In genomic region chr10:79246606-79247275, GRCh38 we compare ENCODE assay signal across 8 cellular contexts.
DNase-seq lines count a peak whose midpoint lies in the region; ATAC-seq, FAIRE-seq and TF ChIP-seq lines count a peak whose summit lies in the region.

No MANE protein-coding gene starts in this region.

- DNase-seq in GM19239 (ENCODE audit: insufficient read length, low spot score) = no peak
- DNase-seq in amygdala (lab: John Stamatoyannopoulos, UW) = peak in 29 of 56 donors; percentile 41 to 81 (median 64)
- peak; percentile 39 to 53 for DNase-seq in hippocampal formation (lab: John Stamatoyannopoulos, UW)
- no peak for DNase-seq in stimulated activated naive CD8-positive, alpha-beta T cell treated with anti-CD3 and anti-CD28 coated beads, Interleukin-15, amount 100 ng/mL, for 72 hours
- no peak for DNase-seq in cerebellum (ENCODE audit: low spot score)
- no peak for DNase-seq in mesothelial cell of epicardium (ENCODE audit: low spot score in 2 of 2, unreplicated experiment in 2 of 2)
- DNase-seq in stimulated activated CD4-positive, alpha-beta T cell treated with anti-CD3 and anti-CD28 coated beads, Interleukin-4, amount 100 ng/mL, for 24 hours = no peak
- DNase-seq in activated CD4-positive, alpha-beta memory T cell treated with anti-CD3 and anti-CD28 coated beads, Interleukin-2, amount 10 ng/mL, durations not matched to agents 7 days and 5 days = no peak

- H3K4me3 Mint-ChIP-seq in stimulated activated naive CD8-positive, alpha-beta T cell treated with anti-CD3 and anti-CD28 coated beads, Interleukin-15, amount 100 ng/mL, for 72 hours = peak overlapping the region; percentile 15 to 74
- H3K4me3 Mint-ChIP-seq in mesothelial cell of epicardium = no peak overlapping the region
- H3K4me3 Mint-ChIP-seq in activated CD4-positive, alpha-beta memory T cell treated with anti-CD3 and anti-CD28 coated beads, Interleukin-2, amount 10 ng/mL, durations not matched to agents 7 days and 5 days = no peak overlapping the region

- no peaks in the 10 kb centered on the region for H3K27me3 Mint-ChIP-seq in stimulated activated naive CD8-positive, alpha-beta T cell treated with anti-CD3 and anti-CD28 coated beads, Interleukin-15, amount 100 ng/mL, for 72 hours
- no peaks in the 10 kb centered on the region for H3K27me3 Mint-ChIP-seq in mesothelial cell of epicardium (ENCODE audit: low read depth)
- H3K27me3 Mint-ChIP-seq in activated CD4-positive, alpha-beta memory T cell treated with anti-CD3 and anti-CD28 coated beads, Interleukin-2, amount 10 ng/mL, durations not matched to agents 7 days and 5 days = no peaks in the 10 kb centered on the region

- no peak for ATAC-seq in stimulated activated naive CD8-positive, alpha-beta T cell treated with anti-CD3 and anti-CD28 coated beads, Interleukin-15, amount 100 ng/mL, for 72 hours

- peak overlapping the region in 1 of 2 donors; percentile 93 for H3K27ac Mint-ChIP-seq in stimulated activated naive CD8-positive, alpha-beta T cell treated with anti-CD3 and anti-CD28 coated beads, Interleukin-15, amount 100 ng/mL, for 72 hours
- H3K27ac Mint-ChIP-seq in mesothelial cell of epicardium = no peak overlapping the region
- no peak overlapping the region for H3K27ac Mint-ChIP-seq in activated CD4-positive, alpha-beta memory T cell treated with anti-CD3 and anti-CD28 coated beads, Interleukin-2, amount 10 ng/mL, durations not matched to agents 7 days and 5 days

- peak; percentile 55 for FAIRE-seq in GM19239 (lab: Jason Lieb, UNC)

- POLR2A ChIA-PET in activated CD4-positive, alpha-beta memory T cell treated with anti-CD3 and anti-CD28 coated beads, Interleukin-2, amount 10 ng/mL, durations not matched to agents 7 days and 5 days (lab: Charles Lee) = no interaction called here

- peaks cover 3% of the 10 kb centered on the region for H3K36me3 Mint-ChIP-seq in mesothelial cell of epicardium
- peaks cover 23% of the 10 kb centered on the region for H3K36me3 Mint-ChIP-seq in activated CD4-positive, alpha-beta memory T cell treated with anti-CD3 and anti-CD28 coated beads, Interleukin-2, amount 10 ng/mL, durations not matched to agents 7 days and 5 days (ENCODE audit: low read depth)

- no peaks in the 10 kb centered on the region for H3K9me3 Mint-ChIP-seq in stimulated activated naive CD8-positive, alpha-beta T cell treated with anti-CD3 and anti-CD28 coated beads, Interleukin-15, amount 100 ng/mL, for 72 hours
- H3K9me3 Mint-ChIP-seq in mesothelial cell of epicardium = no peaks in the 10 kb centered on the region
- no peaks in the 10 kb centered on the region for H3K9me3 Mint-ChIP-seq in activated CD4-positive, alpha-beta memory T cell treated with anti-CD3 and anti-CD28 coated beads, Interleukin-2, amount 10 ng/mL, durations not matched to agents 7 days and 5 days

- H3K4me1 Mint-ChIP-seq in stimulated activated naive CD8-positive, alpha-beta T cell treated with anti-CD3 and anti-CD28 coated beads, Interleukin-15, amount 100 ng/mL, for 72 hours = peaks cover 83% of the 10 kb centered on the region
- peaks cover 41% of the 10 kb centered on the region for H3K4me1 Mint-ChIP-seq in mesothelial cell of epicardium
- H3K4me1 Mint-ChIP-seq in activated CD4-positive, alpha-beta memory T cell treated with anti-CD3 and anti-CD28 coated beads, Interleukin-2, amount 10 ng/mL, durations not matched to agents 7 days and 5 days = peaks cover 80% of the 10 kb centered on the region

- TF ChIP-seq CTCF in mesothelial cell of epicardium (IDR thresholded peaks at IDR 0.05; ENCODE audit: unreplicated experiment) = no peak

- CTCF ChIA-PET in activated CD4-positive, alpha-beta memory T cell treated with anti-CD3 and anti-CD28 coated beads, Interleukin-2, amount 10 ng/mL, durations not matched to agents 7 days and 5 days (lab: Charles Lee) = interaction anchor here (0.6 to 1.4 kb wide), 2 partner anchors 40 to 221 kb away, joined by 4 to 5 read pairs; no protein-coding TSS in a partner anchor

Comparison
In these comparisons a context has a peak if more than half of its experiments do, and no peak if none do; other contexts are left out.
1. DNase-seq: peak in amygdala (29 of 56) and hippocampal formation (2 of 2); none in GM19239 (single experiment), stimulated activated naive CD8-positive, alpha-beta T cell treated with anti-CD3 and anti-CD28 coated beads, Interleukin-15, amount 100 ng/mL, for 72 hours (0 of 2), cerebellum (single experiment), mesothelial cell of epicardium (0 of 2), stimulated activated CD4-positive, alpha-beta T cell treated with anti-CD3 and anti-CD28 coated beads, Interleukin-4, amount 100 ng/mL, for 24 hours (single experiment) and activated CD4-positive, alpha-beta memory T cell treated with anti-CD3 and anti-CD28 coated beads, Interleukin-2, amount 10 ng/mL, durations not matched to agents 7 days and 5 days (single experiment).
2. H3K4me3 Mint-ChIP-seq: peak in stimulated activated naive CD8-positive, alpha-beta T cell treated with anti-CD3 and anti-CD28 coated beads, Interleukin-15, amount 100 ng/mL, for 72 hours (2 of 2); none in mesothelial cell of epicardium (single experiment) and activated CD4-positive, alpha-beta memory T cell treated with anti-CD3 and anti-CD28 coated beads, Interleukin-2, amount 10 ng/mL, durations not matched to agents 7 days and 5 days (single experiment).